ENCODE assay signal across 5 cellular contexts in the genomic region with DNA sequence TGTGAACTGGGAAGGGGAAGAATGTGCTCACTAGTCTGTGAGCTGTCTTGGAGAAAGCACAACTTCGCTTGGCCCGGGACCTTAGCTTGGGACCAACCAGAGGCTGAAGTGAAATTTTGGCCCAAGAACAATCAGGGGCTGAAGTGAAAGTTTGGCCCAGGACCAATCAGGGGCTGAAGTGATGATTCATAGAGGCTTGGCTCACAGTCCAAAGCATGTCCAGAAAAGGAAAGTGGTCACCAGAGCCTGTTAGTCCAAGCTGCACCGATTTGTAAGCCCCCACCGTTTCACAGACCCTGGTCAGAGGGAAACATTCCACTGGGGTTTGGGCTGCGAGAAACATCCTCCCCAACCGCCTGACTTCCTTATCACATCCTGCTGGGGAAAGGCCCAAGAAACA.
DNase-seq lines count a peak whose midpoint lies in the region; TF ChIP-seq lines count a peak whose summit lies in the region.
"Not testable (repeated sequence)": the region's sequence is repeated elsewhere in the genome, so short reads cannot be mapped to it uniquely, and the experiment has no call there.

No MANE protein-coding gene starts in this region.

- in situ Hi-C loops in astrocyte of the spinal cord (cut with HindIII; ENCODE audit: low sequenced_read_pairs), result not testable (repeated sequence)

- H3K4me3 ChIP-seq in astrocyte of the spinal cord (ENCODE audit: low read depth, low read length), result not testable (repeated sequence)

- DNase-seq in HT1080 (ENCODE audit: low read depth) (peak; percentile 10), RPMI7951 (ENCODE audit: low read depth) (peak; percentile 15), astrocyte of the spinal cord (ENCODE audit: low read depth, low spot score) (peak; percentile 86), dermis microvascular lymphatic vessel endothelial cell (ENCODE audit: low read depth in 2 of 2) (peak; percentile 43 to 52), non-pigmented ciliary epithelial cell (ENCODE audit: low read depth) (peak; percentile 9)

- TF ChIP-seq CTCF in astrocyte of the spinal cord (IDR thresholded peaks at IDR 0.05; ENCODE audit: low read depth, low read length), result not testable (repeated sequence)

Comparison
In these comparisons a context has a peak if more than half of its experiments do, and no peak if none do; other contexts are left out.
1. DNase-seq: peak in every context shown above with its lines; median percentile 86 in astrocyte of the spinal cord; 48 in dermis microvascular lymphatic vessel endothelial cell; 15 in RPMI7951; 10 in HT1080; 9 in non-pigmented ciliary epithelial cell.